In the genomic region with DNA sequence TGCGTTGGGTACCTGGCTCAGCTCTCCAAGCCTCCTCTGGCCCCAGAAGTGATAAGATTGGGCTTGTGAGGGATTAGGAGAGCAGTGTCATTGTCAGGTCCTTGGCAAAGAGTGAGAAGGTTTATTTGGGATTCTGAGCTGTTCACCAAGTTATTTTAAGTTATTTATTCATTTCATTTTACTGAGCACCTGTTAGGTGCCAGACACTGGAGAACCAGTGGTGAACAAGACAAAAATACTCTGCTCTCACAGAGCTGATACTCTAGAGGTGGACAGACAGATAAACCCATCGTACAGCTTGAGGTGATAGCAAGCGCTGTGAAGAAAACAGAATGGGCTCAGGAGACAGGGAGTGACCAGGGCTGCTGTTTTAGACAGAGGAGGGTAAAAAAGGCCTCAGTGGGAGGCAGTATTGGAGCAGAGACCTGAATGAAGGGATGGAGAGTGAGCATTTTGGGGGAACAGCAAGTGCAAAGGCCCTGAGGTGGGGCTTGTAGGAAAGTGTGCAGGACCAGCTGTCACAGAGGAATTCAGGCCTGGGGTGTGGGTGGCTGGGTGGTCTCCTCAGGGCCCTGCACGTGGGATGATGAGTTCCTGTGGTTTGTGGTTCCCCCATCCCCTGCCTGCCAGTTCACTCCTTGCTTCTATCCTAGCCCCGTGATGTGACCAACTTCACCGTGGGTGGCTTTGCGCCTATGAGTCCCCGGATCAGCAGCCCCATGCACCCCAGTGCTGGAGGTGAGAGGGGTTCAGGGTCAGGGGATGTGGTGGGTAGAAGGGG, we compare ENCODE assay signal across 1 cellular context.
TF ChIP-seq lines count a peak whose summit lies in the region.

No MANE protein-coding gene starts in this region.

TF ChIP-seq in IMR-90, 13 proteins besides CTCF, POLR2A, EP300 and RAD21:
- TF ChIP-seq RFX5 (IDR thresholded peaks at IDR 0.05; ENCODE audit: low read depth, low read length) = no peak
- TF ChIP-seq MAFK (IDR thresholded peaks at IDR 0.05; ENCODE audit: low read depth, low read length) = no peak
- TF ChIP-seq CEBPB (IDR thresholded peaks at IDR 0.05; ENCODE audit: low read depth, low read length) = no peak
- no peak for TF ChIP-seq FOS (IDR thresholded peaks at IDR 0.05; ENCODE audit: low read depth, low read length)
- TF ChIP-seq MAZ (IDR thresholded peaks at IDR 0.05; ENCODE audit: borderline replicate concordance, low read depth, low read length) = no peak
- no peak for TF ChIP-seq MXI1 (IDR thresholded peaks at IDR 0.05; ENCODE audit: borderline replicate concordance, low read depth, low read length)
- TF ChIP-seq CHD1 (IDR thresholded peaks at IDR 0.05; ENCODE audit: low read depth, low read length) = no peak
- TF ChIP-seq SMC3 (IDR thresholded peaks at IDR 0.05; ENCODE audit: low read depth, low read length) = no peak
- no peak for TF ChIP-seq BHLHE40 (IDR thresholded peaks at IDR 0.05; ENCODE audit: low read depth, low read length)
- TF ChIP-seq, protein P1, sequence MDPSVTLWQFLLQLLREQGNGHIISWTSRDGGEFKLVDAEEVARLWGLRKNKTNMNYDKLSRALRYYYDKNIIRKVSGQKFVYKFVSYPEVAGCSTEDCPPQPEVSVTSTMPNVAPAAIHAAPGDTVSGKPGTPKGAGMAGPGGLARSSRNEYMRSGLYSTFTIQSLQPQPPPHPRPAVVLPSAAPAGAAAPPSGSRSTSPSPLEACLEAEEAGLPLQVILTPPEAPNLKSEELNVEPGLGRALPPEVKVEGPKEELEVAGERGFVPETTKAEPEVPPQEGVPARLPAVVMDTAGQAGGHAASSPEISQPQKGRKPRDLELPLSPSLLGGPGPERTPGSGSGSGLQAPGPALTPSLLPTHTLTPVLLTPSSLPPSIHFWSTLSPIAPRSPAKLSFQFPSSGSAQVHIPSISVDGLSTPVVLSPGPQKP (IDR thresholded peaks at IDR 0.05; ENCODE audit: borderline replicate concordance, low read depth, low read length) = no peak
- TF ChIP-seq RCOR1 (IDR thresholded peaks at IDR 0.05; ENCODE audit: insufficient replicate concordance, low read length) = no peak
- TF ChIP-seq, protein P2, sequence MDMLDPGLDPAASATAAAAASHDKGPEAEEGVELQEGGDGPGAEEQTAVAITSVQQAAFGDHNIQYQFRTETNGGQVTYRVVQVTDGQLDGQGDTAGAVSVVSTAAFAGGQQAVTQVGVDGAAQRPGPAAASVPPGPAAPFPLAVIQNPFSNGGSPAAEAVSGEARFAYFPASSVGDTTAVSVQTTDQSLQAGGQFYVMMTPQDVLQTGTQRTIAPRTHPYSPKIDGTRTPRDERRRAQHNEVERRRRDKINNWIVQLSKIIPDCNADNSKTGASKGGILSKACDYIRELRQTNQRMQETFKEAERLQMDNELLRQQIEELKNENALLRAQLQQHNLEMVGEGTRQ (IDR thresholded peaks at IDR 0.05; ENCODE audit: low read depth, low read length) = no peak
- TF ChIP-seq NFE2L2 (IDR thresholded peaks at IDR 0.05; ENCODE audit: low read depth, low read length) = no peak
